Comparison of ENCODE assay signal across 17 cellular contexts in genomic region chr20:10350188-10350842, GRCh38.
A peak's percentile ranks its signal among the peaks of the same experiment; 100 is the strongest.
DNase-seq lines count a peak whose midpoint lies in the region; ATAC-seq, FAIRE-seq and TF ChIP-seq lines count a peak whose summit lies in the region.
"Had no signal": no experiment of that assay in that cellular context is flagged by ENCODE, and none has a peak within 500 bp of the region (broad histone marks: within the 10 kb centered on the region; RNA-seq: fewer than 3 reads in every experiment).

No MANE protein-coding gene starts in this region.

- WGBS in right cardiac atrium: 86% methylated on average over 9 of the region's 9 CpGs
- 95 to 96% methylated on average over 9 of the region's 9 CpGs for WGBS in thyroid gland, 2 donors

- H2AFZ ChIP-seq in astrocyte (ENCODE audit: low read depth, low read length): no peak overlapping the region

- H3K4me1 Mint-ChIP-seq in astrocyte (ENCODE audit: low read depth, unreplicated experiment): peaks cover 31% of the 10 kb centered on the region
- H3K4me1 Mint-ChIP-seq in stimulated activated effector memory CD8-positive, alpha-beta T cell treated with anti-CD3 and anti-CD28 coated beads, Interleukin-12 subunit alpha, Interleukin-12 subunit beta, amount 100 ng/mL, for 72 hours: peaks cover 30% of the 10 kb centered on the region

- no peak for TF ChIP-seq POLR2A in thyroid gland (IDR thresholded peaks at IDR 0.05)
- TF ChIP-seq POLR2A in erythroblast (IDR thresholded peaks at IDR 0.05; ENCODE audit: low read length): no peak

- H3K9me3 ChIP-seq in right cardiac atrium (ENCODE audit: control insufficient read depth, low read length) (no peaks in the 10 kb centered on the region), HUES48 (ENCODE audit: control insufficient read depth, insufficient read depth, low read length) (no peaks in the 10 kb centered on the region), astrocyte (ENCODE audit: insufficient read depth, low read depth, low read length) (no peaks in the 10 kb centered on the region), thyroid gland (no peaks in the 10 kb centered on the region)
- H3K9me3 ChIP-seq: mucosa of descending colon, ovary had no signal

- H3K27me3 ChIP-seq in right cardiac atrium (ENCODE audit: control insufficient read depth, insufficient read depth) (no peaks in the 10 kb centered on the region), HUES48 (ENCODE audit: control insufficient read depth, insufficient read depth, low read length) (no peaks in the 10 kb centered on the region), astrocyte (ENCODE audit: insufficient read depth, low read length) (no peaks in the 10 kb centered on the region), thyroid gland (no peaks in the 10 kb centered on the region)
- H3K27me3 ChIP-seq: ovary had no signal

- DNase-seq in right cardiac atrium (no peak), left cardiac atrium (no peak), astrocyte (ENCODE audit: low read depth) (no peak), thyroid gland (no peak), erythroblast (lab: John Stamatoyannopoulos, UW) (no peak)
- no peak for DNase-seq in stimulated activated effector memory CD8-positive, alpha-beta T cell treated with anti-CD3 and anti-CD28 coated beads, Interleukin-12 subunit alpha, Interleukin-12 subunit beta, amount 100 ng/mL, for 72 hours (ENCODE audit: low spot score in 2 of 2)
- DNase-seq: cortex of kidney, glutamatergic neuron, NCI-H1105, NCI-H82, ovary had no signal

- no peak for FAIRE-seq in astrocyte (lab: Jason Lieb, UNC)
- FAIRE-seq: islet of Langerhans had no signal

- H4K20me1 ChIP-seq in astrocyte (ENCODE audit: insufficient read depth, low read length): no peaks in the 10 kb centered on the region

- H3K27ac ChIP-seq in right cardiac atrium (ENCODE audit: low read length) (peak overlapping the region; percentile 59), HUES48 (ENCODE audit: low read depth, low read length) (peak overlapping the region; percentile 90), astrocyte (ENCODE audit: low read depth, low read length) (peak overlapping the region; percentile 87), thyroid gland (no peak overlapping the region)
- H3K27ac ChIP-seq: KMS-11, ovary had no signal

- H3K4me3 ChIP-seq in right cardiac atrium (ENCODE audit: low read length): no peak overlapping the region
- no peak overlapping the region for H3K4me3 ChIP-seq in HUES48 (ENCODE audit: low read depth, low read length)
- H3K4me3 ChIP-seq in astrocyte (ENCODE audit: insufficient read depth, low read depth, low read length): no peak overlapping the region
- no peak overlapping the region for H3K4me3 ChIP-seq in thyroid gland (replicated peaks in 1 of 3)
- H3K4me3 ChIP-seq: mucosa of descending colon, ovary had no signal

- H3K79me2 ChIP-seq in astrocyte (ENCODE audit: insufficient read depth, low read length): no peaks in the 10 kb centered on the region

- H3K36me3 ChIP-seq in HUES48 (ENCODE audit: control insufficient read depth, insufficient read depth, low read length) (no peaks in the 10 kb centered on the region), astrocyte (ENCODE audit: insufficient read depth, low read length) (no peaks in the 10 kb centered on the region), thyroid gland (no peaks in the 10 kb centered on the region)
- H3K36me3 ChIP-seq: ovary had no signal

- ATAC-seq in right cardiac atrium (no peak), left cardiac atrium (no peak), HG03571 (IDR thresholded peaks at IDR 0.05; ENCODE audit: unreplicated experiment) (no peak)
- ATAC-seq in stimulated activated effector memory CD8-positive, alpha-beta T cell treated with anti-CD3 and anti-CD28 coated beads, Interleukin-12 subunit alpha, Interleukin-12 subunit beta, amount 100 ng/mL, for 72 hours: no peak

- no peaks in the 10 kb centered on the region for H3K27me3 Mint-ChIP-seq in astrocyte (ENCODE audit: low read depth, unreplicated experiment)

- H3K4me1 ChIP-seq in right cardiac atrium (ENCODE audit: control insufficient read depth, insufficient read depth, low read length) (peaks cover 4% of the 10 kb centered on the region), HUES48 (ENCODE audit: control insufficient read depth, insufficient read depth, low read length) (peaks cover 32% of the 10 kb centered on the region), astrocyte (ENCODE audit: insufficient read depth, low read length) (peaks cover 30% of the 10 kb centered on the region), thyroid gland (no peaks in the 10 kb centered on the region)

- H3K9me3 Mint-ChIP-seq in astrocyte (ENCODE audit: unreplicated experiment): no peaks in the 10 kb centered on the region
- H3K9me3 Mint-ChIP-seq in stimulated activated effector memory CD8-positive, alpha-beta T cell treated with anti-CD3 and anti-CD28 coated beads, Interleukin-12 subunit alpha, Interleukin-12 subunit beta, amount 100 ng/mL, for 72 hours: no peaks in the 10 kb centered on the region

- peak overlapping the region; percentile 23 for H3K4me3 Mint-ChIP-seq in astrocyte (ENCODE audit: unreplicated experiment)
- peak overlapping the region; percentile 3 for H3K4me3 Mint-ChIP-seq in stimulated activated effector memory CD8-positive, alpha-beta T cell treated with anti-CD3 and anti-CD28 coated beads, Interleukin-12 subunit alpha, Interleukin-12 subunit beta, amount 100 ng/mL, for 72 hours
- H3K4me3 Mint-ChIP-seq: CD14-positive monocyte had no signal

- H3K36me3 Mint-ChIP-seq in astrocyte (ENCODE audit: low read depth, unreplicated experiment): no peaks in the 10 kb centered on the region
- peaks cover 6% of the 10 kb centered on the region for H3K36me3 Mint-ChIP-seq in stimulated activated effector memory CD8-positive, alpha-beta T cell treated with anti-CD3 and anti-CD28 coated beads, Interleukin-12 subunit alpha, Interleukin-12 subunit beta, amount 100 ng/mL, for 72 hours
- H3K36me3 Mint-ChIP-seq: CD14-positive monocyte had no signal

- H3K9ac ChIP-seq in HUES48 (ENCODE audit: low read depth, low read length) (no peak overlapping the region), astrocyte (ENCODE audit: low read length) (peak overlapping the region; percentile 9)
- H3K9ac ChIP-seq: KMS-11 had no signal

- TF ChIP-seq CTCF in astrocyte (IDR thresholded peaks at IDR 0.05; ENCODE audit: insufficient read depth, low read depth, low read length) (no peak), thyroid gland (IDR thresholded peaks at IDR 0.05) (no peak)

- intact Hi-C loops in right cardiac atrium (cut with DNase I): no loop called here
- intact Hi-C loops in left cardiac atrium (cut with DNase I): no loop called here
- intact Hi-C loops in thyroid gland (cut with DNase I): no loop called here

- H3K4me2 ChIP-seq in astrocyte (ENCODE audit: low read length): peak overlapping the region; percentile 61
- H3K4me2 ChIP-seq: KMS-11 had no signal

- peak overlapping the region; percentile 75 for H3K27ac Mint-ChIP-seq in astrocyte (ENCODE audit: unreplicated experiment)
- H3K27ac Mint-ChIP-seq in stimulated activated effector memory CD8-positive, alpha-beta T cell treated with anti-CD3 and anti-CD28 coated beads, Interleukin-12 subunit alpha, Interleukin-12 subunit beta, amount 100 ng/mL, for 72 hours: peak overlapping the region; percentile 44

Comparison
In these comparisons a context has a peak if more than half of its experiments do, and no peak if none do; other contexts are left out.
1. H3K27ac ChIP-seq: peak in right cardiac atrium (single experiment), HUES48 (single experiment) and astrocyte (single experiment); none in thyroid gland (0 of 3).